In genomic region chr3:161682715-161683114, GRCh38 we compare ENCODE assay signal across 16 cellular contexts.
"Had no signal": no experiment of that assay in that cellular context is flagged by ENCODE, and none has a peak within 500 bp of the region (broad histone marks: within the 10 kb centered on the region; RNA-seq: fewer than 3 reads in every experiment).

No MANE protein-coding gene starts in this region.

- H3K27ac Mint-ChIP-seq: activated CD4-positive, alpha-beta memory T cell treated with anti-CD3 and anti-CD28 coated beads for 36 hours; mesothelial cell of epicardium; neural progenitor cell; stimulated activated naive B cell treated with anti-CD40 and anti-IgM and Interleukin-4, amounts not matched to agents 10 μg/mL and 1 μg/mL and 100 μg/mL, for 72 hours had no signal

- H3K27me3 ChIP-seq: ascending aorta, dorsolateral prefrontal cortex, gastroesophageal sphincter, neural progenitor cell, ovary, sigmoid colon had no signal

- H3K9me3 ChIP-seq: ascending aorta, gastroesophageal sphincter, ovary, sigmoid colon had no signal

- ATAC-seq: gastroesophageal sphincter; stimulated activated naive B cell treated with anti-CD40 and anti-IgM and Interleukin-4, amounts not matched to agents 10 μg/mL and 1 μg/mL and 100 μg/mL, for 72 hours had no signal

- H3K4me3 Mint-ChIP-seq: activated CD4-positive, alpha-beta memory T cell treated with anti-CD3 and anti-CD28 coated beads for 36 hours; mesothelial cell of epicardium; neural progenitor cell; stimulated activated naive B cell treated with anti-CD40 and anti-IgM and Interleukin-4, amounts not matched to agents 10 μg/mL and 1 μg/mL and 100 μg/mL, for 72 hours had no signal

- H3K27me3 Mint-ChIP-seq: activated CD4-positive, alpha-beta memory T cell treated with anti-CD3 and anti-CD28 coated beads for 36 hours; stimulated activated naive B cell treated with anti-CD40 and anti-IgM and Interleukin-4, amounts not matched to agents 10 μg/mL and 1 μg/mL and 100 μg/mL, for 72 hours had no signal

- H3K9me3 Mint-ChIP-seq: neural progenitor cell had no signal

- H3K4me1 Mint-ChIP-seq: mesothelial cell of epicardium; stimulated activated naive B cell treated with anti-CD40 and anti-IgM and Interleukin-4, amounts not matched to agents 10 μg/mL and 1 μg/mL and 100 μg/mL, for 72 hours had no signal

- H3K4me3 ChIP-seq: ascending aorta, dorsolateral prefrontal cortex, gastroesophageal sphincter, neural progenitor cell, ovary, sigmoid colon had no signal

- H3K36me3 Mint-ChIP-seq: activated CD4-positive, alpha-beta memory T cell treated with anti-CD3 and anti-CD28 coated beads for 36 hours; mesothelial cell of epicardium; neural progenitor cell; stimulated activated naive B cell treated with anti-CD40 and anti-IgM and Interleukin-4, amounts not matched to agents 10 μg/mL and 1 μg/mL and 100 μg/mL, for 72 hours had no signal

- H3K36me3 ChIP-seq: ascending aorta, gastroesophageal sphincter, neural progenitor cell, ovary, sigmoid colon had no signal

- DNase-seq: activated CD4-positive, alpha-beta memory T cell treated with anti-CD3 and anti-CD28 coated beads for 36 hours; activated CD4-positive, alpha-beta T cell treated with anti-CD3 and anti-CD28 coated beads for 1 hour; activated naive CD4-positive, alpha-beta T cell; activated T-cell treated with anti-CD3 and anti-CD28 coated beads, Interleukin-2, amount 50 U/mL, for 48 hours; dorsolateral prefrontal cortex; hippocampal formation; ovary; sigmoid colon; stimulated activated CD4-positive, alpha-beta T cell treated with anti-CD3 and anti-CD28 coated beads, Interleukin-2, amount 100 ng/mL, for 24 hours; stimulated activated naive B cell treated with anti-CD40 and anti-IgM and Interleukin-4, amounts not matched to agents 10 μg/mL and 1 μg/mL and 100 μg/mL, for 72 hours; substantia nigra; trophoblast cell had no signal

- H3K4me1 ChIP-seq: ascending aorta, gastroesophageal sphincter, neural progenitor cell, sigmoid colon had no signal

- H3K27ac ChIP-seq: ascending aorta, dorsolateral prefrontal cortex, gastroesophageal sphincter, neural progenitor cell, ovary, sigmoid colon had no signal
